ENCODE assay signal across 8 cellular contexts in the genomic region with DNA sequence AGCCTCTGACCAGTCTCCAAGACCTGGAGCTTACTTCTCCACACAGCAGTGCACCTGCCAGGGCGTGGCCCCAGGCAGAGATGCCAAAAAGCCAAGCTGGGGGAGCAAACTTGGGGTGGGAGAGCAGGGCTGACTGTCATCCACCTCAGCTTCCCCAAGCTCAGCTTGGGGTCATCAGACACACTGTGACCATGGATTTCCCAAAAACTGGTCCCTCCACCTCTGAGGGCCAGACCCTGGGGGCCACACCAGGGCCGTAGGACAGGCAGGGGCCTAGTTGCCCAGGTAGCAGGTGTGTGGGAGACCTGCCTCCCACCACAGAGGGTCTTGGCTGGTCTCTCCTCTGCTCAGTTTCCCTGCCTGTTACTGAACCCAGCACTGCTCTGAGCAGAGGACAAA. TPM values are rescaled to one million over a fixed set of nuclear protein-coding genes. Genes with fewer than 3 reads are reported as not detected.
DNase-seq lines count a peak whose midpoint lies in the region; TF ChIP-seq lines count a peak whose summit lies in the region.

No MANE protein-coding gene starts in this region.

- H3K9me3 ChIP-seq in HEK293 (ENCODE audit: control insufficient read depth, insufficient read depth, low read depth, low read length) (no peaks in the 10 kb centered on the region), iPS-20b (ENCODE audit: insufficient read depth, low read depth, low read length) (no peaks in the 10 kb centered on the region), spleen (no peaks in the 10 kb centered on the region)

- no peaks in the 10 kb centered on the region for H3K27me3 ChIP-seq in iPS-20b (ENCODE audit: insufficient read depth, low read length)
- H3K27me3 ChIP-seq in spleen (replicated peaks in 1 of 7) = peaks cover 0 to 8% (median 0%) of the 10 kb centered on the region in 7 donors

- no peak for DNase-seq in spleen
- no peak for DNase-seq in stimulated activated CD4-positive, alpha-beta T cell treated with anti-CD3 and anti-CD28 coated beads, Interleukin-12 subunit alpha, Interleukin-12 subunit beta, amount 100 ng/mL, for 4 hours
- DNase-seq in GM10248 (ENCODE audit: extremely low spot score) = no peak
- no peak for DNase-seq in DMS153 (lab: John Stamatoyannopoulos, UW)
- DNase-seq in retina = no peak

- WGBS in spleen, 5 donors = 51 to 83% (median 71%) methylated on average over 2 of the region's 2 CpGs

- peak overlapping the region; percentile 86; the same call in 1 of the 2 replicates for H3K9ac ChIP-seq in iPS-20b (ENCODE audit: low read depth, low read length)

- CTCF ChIA-PET in HEK293 (lab: Yijun Ruan, JAX) (interaction anchor here (0.9 to 1.3 kb wide), 2 partner anchors 12 to 27 kb away, joined by 3 to 4 read pairs; no protein-coding TSS in a partner anchor), GM10248 (lab: Yijun Ruan, JAX) (interaction anchor here (1.6 kb wide), 1 partner anchor 16 kb away, joined by 5 read pairs; no protein-coding TSS in a partner anchor)

- TF ChIP-seq POLR2A in spleen (IDR thresholded peaks at IDR 0.05) = no peak

- H3K27ac ChIP-seq in HEK293 (ENCODE audit: extremely low read depth, low read depth, low read length) = no peak overlapping the region
- peak overlapping the region; percentile 44 for H3K27ac ChIP-seq in angular gyrus (ENCODE audit: low read depth, low read length)
- no peak overlapping the region for H3K27ac ChIP-seq in iPS-20b (ENCODE audit: low read length)
- peak overlapping the region in 4 of 8 donors; percentile 83 to 86 (median 84) for H3K27ac ChIP-seq in spleen

- intact Hi-C loops in spleen (cut with DNase I; ENCODE audit: low total_unique reads) = no loop called here

- peak overlapping the region; percentile 66 for H3K4me3 ChIP-seq in HEK293 (ENCODE audit: low read depth, low read length)
- peak overlapping the region; percentile 80 for H3K4me3 ChIP-seq in iPS-20b (ENCODE audit: low read length)
- H3K4me3 ChIP-seq in spleen = peak overlapping the region in 7 of 8 donors; percentile 51 to 84 (median 73)

- H3K4me1 ChIP-seq in HEK293 (ENCODE audit: control insufficient read depth, insufficient read depth, low read length) (peaks cover 14% of the 10 kb centered on the region), iPS-20b (ENCODE audit: insufficient read depth, low read length) (peaks cover 5% of the 10 kb centered on the region; the same call in 1 of the 2 replicates), spleen (peaks cover 4 to 56% (median 35%) of the 10 kb centered on the region in 6 donors)

- POLR2A ChIA-PET in HEK293 (lab: Yijun Ruan, JAX) (interaction anchor here (0.6 to 1.4 kb wide), 9 partner anchors 9 to 131 kb away, joined by 3 to 5 read pairs (median 4); partner anchors contain the start of genes TANGO2 and TRMT2A), GM10248 (lab: Yijun Ruan, JAX) (no interaction called here)

- TF ChIP-seq CTCF in HEK293 (tag by site-specific recombination; IDR thresholded peaks at IDR 0.05) = no peak
- TF ChIP-seq CTCF in spleen (IDR thresholded peaks at IDR 0.05 in 8 of 11, conservative IDR thresholded peaks at IDR 0.05 in 3 of 11) = no peak
- no peak for TF ChIP-seq CTCF in GM10248 (IDR thresholded peaks at IDR 0.05; ENCODE audit: control extremely low read depth, extremely low read depth, low read depth, missing control alignments)

- H3K36me3 ChIP-seq in HEK293 (ENCODE audit: control insufficient read depth in 2 of 2, insufficient read depth in 1 of 2, low read length in 2 of 2) (peaks cover 0 to 10% of the 10 kb centered on the region in 2 experiments; a peak in 1 of 3 replicates), iPS-20b (ENCODE audit: insufficient read depth, low read depth, low read length) (peaks cover 7% of the 10 kb centered on the region), spleen (peaks cover 0 to 11% (median 3%) of the 10 kb centered on the region in 6 donors)

TF ChIP-seq in HEK293, 187 proteins besides CTCF, POLR2A, EP300 and RAD21:
- TF ChIP-seq EGR2 (tag by site-specific recombination; IDR thresholded peaks at IDR 0.05; ENCODE audit: low read depth) (0 out of 2 replicates have a peak, but pooled peaks have one; percentile 9), ZNF449 (tag by site-specific recombination; IDR thresholded peaks at IDR 0.05) (no peak), BCL6B (tag by site-specific recombination; IDR thresholded peaks at IDR 0.05) (no peak), ZFHX2 (tag by site-specific recombination; conservative IDR thresholded peaks at IDR 0.05) (0 out of 2 replicates have a peak, but pooled peaks have one; percentile 7)
- TF ChIP-seq, protein P1, sequence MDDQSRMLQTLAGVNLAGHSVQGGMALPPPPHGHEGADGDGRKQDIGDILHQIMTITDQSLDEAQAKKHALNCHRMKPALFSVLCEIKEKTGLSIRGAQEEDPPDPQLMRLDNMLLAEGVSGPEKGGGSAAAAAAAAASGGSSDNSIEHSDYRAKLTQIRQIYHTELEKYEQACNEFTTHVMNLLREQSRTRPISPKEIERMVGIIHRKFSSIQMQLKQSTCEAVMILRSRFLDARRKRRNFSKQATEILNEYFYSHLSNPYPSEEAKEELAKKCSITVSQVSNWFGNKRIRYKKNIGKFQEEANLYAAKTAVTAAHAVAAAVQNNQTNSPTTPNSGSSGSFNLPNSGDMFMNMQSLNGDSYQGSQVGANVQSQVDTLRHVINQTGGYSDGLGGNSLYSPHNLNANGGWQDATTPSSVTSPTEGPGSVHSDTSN (CRISPR knock-in tag; IDR thresholded peaks at IDR 0.05) = 0 out of 2 replicates have a peak, but pooled peaks have one; percentile 16

RNA-seq across cellular contexts. Expression of gene ARVCF, which starts 30.6 kb away (rescaled TPM):
- 10 to 100 TPM; 18.1 to 96.7 (median 29.5) TPM for total RNA-seq in spleen
- 10 to 100 TPM in 2 of 3 donors, 1 to 10 TPM in 1; 9.4 to 42.5 (median 10.4) TPM for polyA plus RNA-seq in spleen

RNA-seq across cellular contexts. Expression of gene TANGO2, which starts 34.9 kb away (rescaled TPM):
- total RNA-seq in spleen = 10 to 100 TPM; 35.9 to 72.2 (median 57.2) TPM
- 10 to 100 TPM; 18.7 to 30.9 (median 21.6) TPM for polyA plus RNA-seq in spleen

RNA-seq across cellular contexts. Expression of gene TXNRD2, which starts 44.4 kb away (rescaled TPM):
- 10 to 100 TPM; 21.6 to 44.8 (median 34.9) TPM for total RNA-seq in spleen
- 10 to 100 TPM; 23.3 to 45.9 (median 45.0) TPM for polyA plus RNA-seq in spleen

RNA-seq across cellular contexts. Expression of gene COMT, which starts 44.4 kb away (rescaled TPM):
- 100 to 1,000 TPM in 5 of 7 donors, 10 to 100 TPM in 2; 86.4 to 216 (median 116) TPM for total RNA-seq in spleen
- polyA plus RNA-seq in spleen = 10 to 100 TPM; 63.5 to 98.0 (median 86.1) TPM
